ENCODE assay signal across 8 cellular contexts in genomic region chr3:88150371-88150770, GRCh38. TPM values are rescaled to one million over a fixed set of nuclear protein-coding genes. Genes with fewer than 3 reads are reported as not detected.
DNase-seq lines count a peak whose midpoint lies in the region; ATAC-seq and TF ChIP-seq lines count a peak whose summit lies in the region.

No MANE protein-coding gene starts in this region.

- peaks cover 30% of the 10 kb centered on the region for H3K4me1 ChIP-seq in OCI-LY7 (ENCODE audit: insufficient read depth, low read length, poor library complexity, severe bottlenecking)
- H3K4me1 ChIP-seq in mesendoderm (ENCODE audit: control insufficient read depth, low read depth, low read length) = no peaks in the 10 kb centered on the region

- no peak for ATAC-seq in activated CD8-positive, alpha-beta memory T cell treated with anti-CD3 and anti-CD28 coated beads, Interleukin-2, amount 10 ng/mL, durations not matched to agents 7 days and 5 days
- ATAC-seq in HG02798 (IDR thresholded peaks at IDR 0.05; ENCODE audit: poor library complexity, unreplicated experiment) = peak; percentile 26

- no peaks in the 10 kb centered on the region for H3K9me3 ChIP-seq in OCI-LY7 (ENCODE audit: low read length)

- peak overlapping the region; percentile 84 for H3K9ac ChIP-seq in mesendoderm (ENCODE audit: low read length)

- H3K4me2 ChIP-seq in OCI-LY7 (ENCODE audit: low read length) (peak overlapping the region; percentile 90), mesendoderm (ENCODE audit: low read length) (peak overlapping the region; percentile 5)

- H3K23ac ChIP-seq in mesendoderm (ENCODE audit: low read length) = no peak overlapping the region

- no peak overlapping the region for H2BK120ac ChIP-seq in mesendoderm (ENCODE audit: low read depth, low read length)

- H3K9me3 Mint-ChIP-seq in activated CD8-positive, alpha-beta memory T cell treated with anti-CD3 and anti-CD28 coated beads, Interleukin-2, amount 10 ng/mL, durations not matched to agents 7 days and 5 days (ENCODE audit: low read depth) = no peaks in the 10 kb centered on the region
- no peaks in the 10 kb centered on the region for H3K9me3 Mint-ChIP-seq in type B pancreatic cell

- no peak overlapping the region for H3K18ac ChIP-seq in mesendoderm (ENCODE audit: low read length)

- H4K20me1 ChIP-seq in OCI-LY7 (ENCODE audit: insufficient read depth, low read length) = no peaks in the 10 kb centered on the region

- no peak overlapping the region for H2AK5ac ChIP-seq in mesendoderm (ENCODE audit: low read length)

- H4K8ac ChIP-seq in mesendoderm (ENCODE audit: low read depth, low read length) = no peak overlapping the region

- peaks cover 9% of the 10 kb centered on the region for H3K79me1 ChIP-seq in mesendoderm (ENCODE audit: low read length)

- peaks cover 30% of the 10 kb centered on the region for H3K36me3 ChIP-seq in OCI-LY7 (ENCODE audit: insufficient read depth, low read length)
- peaks cover 2% of the 10 kb centered on the region for H3K36me3 ChIP-seq in mesendoderm (ENCODE audit: control insufficient read depth, insufficient read depth, low read length)

- H4K5ac ChIP-seq in mesendoderm (ENCODE audit: low read length) = no peak overlapping the region

- no peaks in the 10 kb centered on the region for H3K27me3 ChIP-seq in mesendoderm (ENCODE audit: insufficient read depth, low read length, poor library complexity)

- no peaks in the 10 kb centered on the region for H3K9me2 ChIP-seq in OCI-LY7 (ENCODE audit: insufficient read depth, low read length)

- H3K27me3 Mint-ChIP-seq in activated CD8-positive, alpha-beta memory T cell treated with anti-CD3 and anti-CD28 coated beads, Interleukin-2, amount 10 ng/mL, durations not matched to agents 7 days and 5 days = no peaks in the 10 kb centered on the region
- H3K27me3 Mint-ChIP-seq in type B pancreatic cell = no peaks in the 10 kb centered on the region

- H3K36me3 Mint-ChIP-seq in activated CD8-positive, alpha-beta memory T cell treated with anti-CD3 and anti-CD28 coated beads, Interleukin-2, amount 10 ng/mL, durations not matched to agents 7 days and 5 days = peaks cover 23% of the 10 kb centered on the region
- H3K36me3 Mint-ChIP-seq in type B pancreatic cell = peaks cover 9% of the 10 kb centered on the region

- H3K27ac Mint-ChIP-seq in activated CD8-positive, alpha-beta memory T cell treated with anti-CD3 and anti-CD28 coated beads, Interleukin-2, amount 10 ng/mL, durations not matched to agents 7 days and 5 days = peak overlapping the region; percentile 98
- peak overlapping the region; percentile 99 for H3K27ac Mint-ChIP-seq in type B pancreatic cell

- H3K4me3 ChIP-seq in OCI-LY7 (ENCODE audit: low read depth, low read length, poor library complexity, severe bottlenecking) (peak overlapping the region; percentile 99), mesendoderm (ENCODE audit: low read length) (peak overlapping the region; percentile 53)

- peaks cover 40% of the 10 kb centered on the region for H3K4me1 Mint-ChIP-seq in activated CD8-positive, alpha-beta memory T cell treated with anti-CD3 and anti-CD28 coated beads, Interleukin-2, amount 10 ng/mL, durations not matched to agents 7 days and 5 days
- H3K4me1 Mint-ChIP-seq in type B pancreatic cell (ENCODE audit: unreplicated experiment) = peaks cover 23% of the 10 kb centered on the region

- POLR2A ChIA-PET in OCI-LY7 (lab: Charles Lee) = interaction anchor here (0.8 to 3.5 kb wide), 10 partner anchors 16 to 284 kb away, joined by 3 to 20 read pairs (median 3); partner anchors contain the start of genes CGGBP1 and ZNF654

- TSS peak; percentile 72 for BruUV-seq in OCI-LY7 (replicated peaks; lab: Mats Ljungman, UMichigan)

- intact Hi-C loops in OCI-LY7 (cut with micrococcal nuclease; ENCODE audit: unreplicated experiment) = loop anchor here (1.0 to 5.0 kb wide), 2 partner anchors 91 to 282 kb away; partner anchors contain the start of genes CGGBP1 and ZNF654

- peak overlapping the region; percentile 93 for H3K56ac ChIP-seq in mesendoderm (ENCODE audit: low read length)

- H3K79me2 ChIP-seq in OCI-LY7 (ENCODE audit: insufficient read depth, low read depth, low read length) (peaks cover 73% of the 10 kb centered on the region), mesendoderm (ENCODE audit: control insufficient read depth, insufficient read depth, low read length) (peaks cover 26% of the 10 kb centered on the region)

- no peak overlapping the region for H2BK5ac ChIP-seq in mesendoderm (ENCODE audit: low read length)

- H3K4me3 Mint-ChIP-seq in activated CD8-positive, alpha-beta memory T cell treated with anti-CD3 and anti-CD28 coated beads, Interleukin-2, amount 10 ng/mL, durations not matched to agents 7 days and 5 days = peak overlapping the region; percentile 97
- peak overlapping the region; percentile 99 for H3K4me3 Mint-ChIP-seq in type B pancreatic cell

- peak overlapping the region; percentile 79 for H3K27ac ChIP-seq in OCI-LY7 (ENCODE audit: low read depth, low read length, poor library complexity, severe bottlenecking)
- peak overlapping the region; percentile 75 for H3K27ac ChIP-seq in caudate nucleus (ENCODE audit: low read depth, low read length)
- H3K27ac ChIP-seq in mesendoderm (ENCODE audit: low read depth, low read length) = peak overlapping the region; percentile 93

- H2BK15ac ChIP-seq in mesendoderm (replicated peaks; ENCODE audit: low read depth) = no peak overlapping the region

- CTCF ChIA-PET in activated CD8-positive, alpha-beta memory T cell treated with anti-CD3 and anti-CD28 coated beads, Interleukin-2, amount 10 ng/mL, durations not matched to agents 7 days and 5 days (lab: Charles Lee) = interaction anchor here (1.4 to 3.7 kb wide), 3 partner anchors 92 to 121 kb away, joined by 4 to 18 read pairs (median 8); partner anchors contain the start of genes CGGBP1 and ZNF654
- CTCF ChIA-PET in OCI-LY7 (lab: Charles Lee; ENCODE audit: unreplicated experiment) = no interaction called here

- peak overlapping the region; percentile 60 for H3K4ac ChIP-seq in mesendoderm (ENCODE audit: low read depth, low read length)

- DNase-seq in activated CD8-positive, alpha-beta memory T cell treated with anti-CD3 and anti-CD28 coated beads, Interleukin-2, amount 10 ng/mL, durations not matched to agents 7 days and 5 days = peak; percentile 53
- no peak for DNase-seq in activated CD8-positive, alpha-beta memory T cell treated with anti-CD3 and anti-CD28 coated beads, Interleukin-2, amount 50 U/mL, for 4 hours
- DNase-seq in OCI-LY7 (ENCODE audit: low spot score) (peak; percentile 50), caudate nucleus (lab: John Stamatoyannopoulos, UW) (peak in 3 of 61 donors; percentile 24 to 29 (median 27)), mesendoderm (no peak), type B pancreatic cell (ENCODE audit: extremely low spot score, unreplicated experiment) (no peak), NCI-H1092 (lab: John Stamatoyannopoulos, UW) (no peak)

- peak overlapping the region; percentile 92; the same call in 1 of the 2 replicates for H2AFZ ChIP-seq in OCI-LY7 (ENCODE audit: low read length)

- no CpG with 5 or more reads among the region's 8 CpGs for WGBS in mesendoderm (ENCODE audit: extremely low coverage, insufficient coverage, low lambda C conversion rate)

- TF ChIP-seq CTCF in OCI-LY7 (conservative IDR thresholded peaks at IDR 0.05; ENCODE audit: low read length) (no peak), type B pancreatic cell (conservative IDR thresholded peaks at IDR 0.05) (no peak)

RNA-seq across cellular contexts. Expression of gene C3orf38, which starts 0.6 kb away (rescaled TPM):
- 10 to 100 TPM; 31.3 to 34.0 TPM for total RNA-seq in activated CD8-positive, alpha-beta memory T cell treated with anti-CD3 and anti-CD28 coated beads, Interleukin-2, amount 10 ng/mL, durations not matched to agents 7 days and 5 days
- total RNA-seq in OCI-LY7 (2014; rRNA removed; shearing (Covaris generic)) = 27.5 and 27.8 TPM in 2 replicates
- total RNA-seq in OCI-LY7 (2022) (27.5 and 30.9 TPM in 2 replicates), type B pancreatic cell (ENCODE audit: low replicate concordance) (27.2 and 31.1 TPM in 2 replicates)
- polyA plus RNA-seq in mesendoderm (2013, experiment 1 of 2) = 21.7 TPM
- polyA plus RNA-seq in mesendoderm (2013, experiment 2 of 2) = 22.6 TPM

Comparison
In these comparisons a context has a peak if more than half of its experiments do, and no peak if none do; other contexts are left out.
1. DNase-seq: peak in activated CD8-positive, alpha-beta memory T cell treated with anti-CD3 and anti-CD28 coated beads, Interleukin-2, amount 10 ng/mL, durations not matched to agents 7 days and 5 days (single experiment) and OCI-LY7 (single experiment); none in activated CD8-positive, alpha-beta memory T cell treated with anti-CD3 and anti-CD28 coated beads, Interleukin-2, amount 50 U/mL, for 4 hours (single experiment), mesendoderm (single experiment), type B pancreatic cell (single experiment) and NCI-H1092 (single experiment).
2. Peak in every context shown above with its lines, with median percentiles within 50 percentile points of each other: H3K27ac ChIP-seq.